In the genomic region with DNA sequence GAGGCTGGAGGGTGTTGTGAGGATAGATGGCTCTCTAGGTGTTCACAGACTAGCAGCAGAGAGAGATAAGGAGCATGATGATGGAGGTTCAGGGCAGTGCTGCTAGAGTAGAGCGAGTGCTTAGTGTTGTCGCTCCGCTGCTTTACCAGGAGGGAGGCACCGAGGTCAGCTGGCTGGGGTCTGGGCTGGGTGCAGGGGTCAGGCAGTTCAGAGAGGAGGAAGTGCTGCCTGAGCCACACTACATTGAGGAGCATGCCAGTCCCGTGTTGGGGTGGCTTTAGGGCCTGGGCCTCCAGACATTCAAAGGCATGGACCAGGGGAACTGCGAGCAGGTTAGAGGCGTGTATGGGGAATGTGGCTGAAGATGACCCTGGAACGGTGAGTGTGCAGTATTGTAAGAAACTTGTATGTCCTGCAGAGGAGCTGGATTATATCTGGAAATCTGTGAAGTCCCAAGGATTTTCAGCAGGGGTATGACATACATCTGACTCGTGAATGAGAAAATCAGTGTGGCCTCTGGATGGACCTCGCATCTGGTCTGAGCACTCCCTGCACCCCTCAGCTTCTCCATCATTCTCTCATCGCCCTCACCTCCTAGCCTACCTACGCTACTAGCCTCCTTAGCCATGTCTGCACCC, we compare ENCODE assay signal across 18 cellular contexts.
DNase-seq lines count a peak whose midpoint lies in the region; FAIRE-seq and TF ChIP-seq lines count a peak whose summit lies in the region.
"Had no signal": no experiment of that assay in that cellular context is flagged by ENCODE, and none has a peak within 500 bp of the region (broad histone marks: within the 10 kb centered on the region; RNA-seq: fewer than 3 reads in every experiment).

No MANE protein-coding gene starts in this region.

- H3K36me3 ChIP-seq in bronchial epithelial cell (ENCODE audit: control insufficient read depth, insufficient read depth, low read length): peaks cover 11% of the 10 kb centered on the region
- peaks cover 15 to 34% of the 10 kb centered on the region in 2 donors for H3K36me3 ChIP-seq in thyroid gland
- peaks cover 8% of the 10 kb centered on the region for H3K36me3 ChIP-seq in colonic mucosa

- WGBS in thyroid gland, 2 donors: 93 to 95% methylated on average over 12 of the region's 12 CpGs

- H3K27ac ChIP-seq in thyroid gland: peak overlapping the region in 2 of 3 donors; percentile 14 to 45
- H3K27ac ChIP-seq in colonic mucosa: no peak overlapping the region

- FAIRE-seq in bronchial epithelial cell (lab: Jason Lieb, UNC): peak; percentile 80
- FAIRE-seq: A204.1, colon, H1, TTC549 had no signal

- TF ChIP-seq CTCF in bronchial epithelial cell (IDR thresholded peaks at IDR 0.05; ENCODE audit: insufficient read depth, low read length, severe bottlenecking) (no peak), thyroid gland (IDR thresholded peaks at IDR 0.05) (no peak), colonic mucosa (IDR thresholded peaks at IDR 0.05) (no peak)

- H3K4me1 ChIP-seq in thyroid gland: peaks cover 0 to 3% of the 10 kb centered on the region in 2 donors
- no peaks in the 10 kb centered on the region for H3K4me1 ChIP-seq in colonic mucosa

- H3K4me3 ChIP-seq in bronchial epithelial cell (ENCODE audit: low read depth, low read length) (no peak overlapping the region), thyroid gland (replicated peaks in 1 of 3) (no peak overlapping the region), colonic mucosa (no peak overlapping the region)

- no peaks in the 10 kb centered on the region for H3K9me3 Mint-ChIP-seq in activated T-cell treated with anti-CD3 and anti-CD28 coated beads, Interleukin-2, amount 50 U/mL, for 24 hours

- H3K27ac Mint-ChIP-seq in activated T-cell treated with anti-CD3 and anti-CD28 coated beads, Interleukin-2, amount 50 U/mL, for 24 hours: peak overlapping the region; percentile 53

- peaks cover 24% of the 10 kb centered on the region for H3K4me1 Mint-ChIP-seq in activated T-cell treated with anti-CD3 and anti-CD28 coated beads, Interleukin-2, amount 50 U/mL, for 24 hours (ENCODE audit: low read depth)

- no peaks in the 10 kb centered on the region for H3K27me3 Mint-ChIP-seq in activated T-cell treated with anti-CD3 and anti-CD28 coated beads, Interleukin-2, amount 50 U/mL, for 24 hours

- intact Hi-C loops in thyroid gland (cut with DNase I): loop anchor here (10.0 kb wide), 1 partner anchor 61 kb away; no protein-coding TSS in a partner anchor
- intact Hi-C loops in colonic mucosa (cut with DNase I): no loop called here

- peaks cover 97% of the 10 kb centered on the region for H3K36me3 Mint-ChIP-seq in activated T-cell treated with anti-CD3 and anti-CD28 coated beads, Interleukin-2, amount 50 U/mL, for 24 hours (ENCODE audit: low read depth)

- no peaks in the 10 kb centered on the region for H3K9me3 ChIP-seq in thyroid gland
- H3K9me3 ChIP-seq in colonic mucosa: no peaks in the 10 kb centered on the region

- no peaks in the 10 kb centered on the region for H3K27me3 ChIP-seq in bronchial epithelial cell (ENCODE audit: control insufficient read depth, insufficient read depth, low read length)
- H3K27me3 ChIP-seq in thyroid gland: no peaks in the 10 kb centered on the region
- no peaks in the 10 kb centered on the region for H3K27me3 ChIP-seq in colonic mucosa

- DNase-seq in activated T-cell treated with anti-CD3 and anti-CD28 coated beads, Interleukin-2, amount 50 U/mL, for 24 hours: no peak
- no peak for DNase-seq in activated T-cell treated with anti-CD3 and anti-CD28 coated beads, Interleukin-2, amount 50 U/mL, for 1 hour
- peak; percentile 13 for DNase-seq in bronchial epithelial cell (ENCODE audit: low read depth)
- peak; percentile 41 for DNase-seq in mesenteric fat pad (ENCODE audit: low spot score)
- DNase-seq in thyroid gland: no peak
- DNase-seq in stimulated activated CD4-positive, alpha-beta T cell treated with anti-CD3 and anti-CD28 coated beads, Interleukin-15, amount 100 ng/mL, for 24 hours: no peak
- no peak for DNase-seq in NCI-H748 treated with DMSO at 0.1 percent for 48 hours (lab: John Stamatoyannopoulos, UW)
- DNase-seq in colonic mucosa: no peak
- DNase-seq: activated naive CD4-positive, alpha-beta T cell treated with Interleukin-2 at 50 U/mL for 16 hours; GDM1; Kasumi-1; NCI-H187; retina; substantia nigra had no signal

- no peak overlapping the region for H3K9ac ChIP-seq in colonic mucosa (ENCODE audit: low read depth in 2 of 2, low read length in 2 of 2)

- no peak overlapping the region for H3K4me3 Mint-ChIP-seq in activated T-cell treated with anti-CD3 and anti-CD28 coated beads, Interleukin-2, amount 50 U/mL, for 24 hours

- no peak for TF ChIP-seq POLR2A in thyroid gland (IDR thresholded peaks at IDR 0.05)

Comparison
In these comparisons a context has a peak if more than half of its experiments do, and no peak if none do; other contexts are left out.
1. DNase-seq: peak in bronchial epithelial cell (single experiment) and mesenteric fat pad (single experiment); none in activated T-cell treated with anti-CD3 and anti-CD28 coated beads, Interleukin-2, amount 50 U/mL, for 24 hours (single experiment), activated T-cell treated with anti-CD3 and anti-CD28 coated beads, Interleukin-2, amount 50 U/mL, for 1 hour (single experiment), thyroid gland (0 of 2), stimulated activated CD4-positive, alpha-beta T cell treated with anti-CD3 and anti-CD28 coated beads, Interleukin-15, amount 100 ng/mL, for 24 hours (single experiment), NCI-H748 treated with DMSO at 0.1 percent for 48 hours (single experiment) and colonic mucosa (single experiment).